9 cellular contexts compared by ENCODE assay signal in the genomic region with DNA sequence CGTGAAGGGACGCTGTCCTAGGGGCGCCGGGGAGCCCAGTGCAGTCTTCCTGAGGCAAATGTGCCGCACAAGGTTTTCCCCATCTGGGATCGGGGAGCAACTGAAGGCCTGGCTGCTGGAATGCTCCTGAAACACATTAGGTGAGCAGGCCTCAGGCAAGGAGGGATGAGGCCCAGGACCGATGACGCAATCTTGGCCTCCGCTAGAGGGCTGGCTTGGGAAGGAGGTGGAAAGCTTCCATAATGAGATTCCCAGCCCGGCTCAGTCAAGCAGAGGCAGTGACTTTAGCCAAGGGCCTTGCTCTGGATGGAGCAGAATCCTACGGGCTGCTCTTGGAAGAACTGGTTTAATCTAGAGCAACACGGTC. TPM values are rescaled to one million over a fixed set of nuclear protein-coding genes. Genes with fewer than 3 reads are reported as not detected.
DNase-seq lines count a peak whose midpoint lies in the region; ATAC-seq and TF ChIP-seq lines count a peak whose summit lies in the region.
"Had no signal": no experiment of that assay in that cellular context is flagged by ENCODE, and none has a peak within 500 bp of the region (broad histone marks: within the 10 kb centered on the region; RNA-seq: fewer than 3 reads in every experiment).

No MANE protein-coding gene starts in this region.

- peaks cover 7% of the 10 kb centered on the region for H3F3A ChIP-seq in smooth muscle cell (ENCODE audit: low read depth)

- POLR2A ChIA-PET in HCT116 (lab: Charles Lee): interaction anchor here (1.4 kb wide), 1 partner anchor 164 kb away, joined by 3 read pairs; the partner anchor contains the start of gene HES1

- CTCF ChIA-PET in HCT116 (lab: Charles Lee): no interaction called here

- RAD21 ChIA-PET in HCT116 (lab: Charles Lee; ENCODE audit: low non-redundant PET in 1 of 2, low total read pairs in 2 of 2, uncharacterized antibody in 2 of 2, unreplicated experiment in 2 of 2): no interaction called here

- H3K4me3 ChIP-seq in HCT116 (replicated peaks in 1 of 2; ENCODE audit: low read depth in 1 of 2, low read length in 2 of 2) (no peak overlapping the region), body of pancreas (no peak overlapping the region), smooth muscle cell (no peak overlapping the region)

- ATAC-seq in HCT116 (no peak), body of pancreas (peak; percentile 17), GM21723 (IDR thresholded peaks at IDR 0.05; ENCODE audit: unreplicated experiment) (no peak), GM19395 (IDR thresholded peaks at IDR 0.05; ENCODE audit: unreplicated experiment) (no peak)

- H3K36me3 ChIP-seq in HCT116 (ENCODE audit: control insufficient read depth in 1 of 2, insufficient read depth in 2 of 2, low read length in 2 of 2) (no peaks in the 10 kb centered on the region), body of pancreas (replicated peaks in 1 of 2; ENCODE audit: insufficient read depth in 1 of 2, low read depth in 2 of 2) (no peaks in the 10 kb centered on the region), smooth muscle cell (ENCODE audit: low read depth) (no peaks in the 10 kb centered on the region)

- H3K27ac ChIP-seq in HCT116 (ENCODE audit: low read depth, low read length): peak overlapping the region; percentile 23; the same call in 1 of the 2 replicates
- peak overlapping the region in 2 of 4 donors; percentile 31 to 44 for H3K27ac ChIP-seq in body of pancreas
- H3K27ac ChIP-seq in smooth muscle cell (ENCODE audit: low read depth): no peak overlapping the region

- intact Hi-C loops in HCT116 (cut with micrococcal nuclease) (no loop called here), body of pancreas (cut with DNase I) (no loop called here)

- H4K20me1 ChIP-seq in HCT116 (ENCODE audit: insufficient read depth) (no peaks in the 10 kb centered on the region), smooth muscle cell (ENCODE audit: low read depth) (no peaks in the 10 kb centered on the region)

- H3K27me3 ChIP-seq in HCT116 (ENCODE audit: insufficient read depth, low read length) (no peaks in the 10 kb centered on the region), body of pancreas (no peaks in the 10 kb centered on the region), smooth muscle cell (ENCODE audit: low read depth) (no peaks in the 10 kb centered on the region)

- WGBS in body of pancreas, 2 donors: 64 to 68% methylated on average over 11 to 12 of the region's 12 CpGs
- 44% methylated on average over 12 of the region's 12 CpGs for WGBS in smooth muscle cell (ENCODE audit: low lambda C conversion rate)

- peak overlapping the region in 3 of 5 donors; percentile 21 to 71 (median 51) for H3K4me3 Mint-ChIP-seq in immature natural killer cell

- H2AFZ ChIP-seq in HCT116 (ENCODE audit: low read depth, low read length, poor library complexity, severe bottlenecking): no peak overlapping the region
- peak overlapping the region; percentile 81 for H2AFZ ChIP-seq in smooth muscle cell (ENCODE audit: low read depth)

- H3K4me1 ChIP-seq in HCT116 (ENCODE audit: control insufficient read depth in 1 of 2, insufficient read depth in 2 of 2, low read length in 2 of 2) (peaks cover 39 to 49% of the 10 kb centered on the region in 2 experiments), body of pancreas (peaks cover 31% of the 10 kb centered on the region), smooth muscle cell (ENCODE audit: low read depth) (peaks cover 11% of the 10 kb centered on the region)

- H3K9me2 ChIP-seq in HCT116 (ENCODE audit: insufficient read depth): no peaks in the 10 kb centered on the region

- H3K9me3 ChIP-seq in HCT116 (ENCODE audit: control insufficient read depth in 1 of 2, insufficient read depth in 1 of 2, low read depth in 1 of 2, low read length in 2 of 2) (no peaks in the 10 kb centered on the region), body of pancreas (no peaks in the 10 kb centered on the region), smooth muscle cell (replicated peaks; ENCODE audit: low read depth) (no peaks in the 10 kb centered on the region)

- no peak overlapping the region for H3K27ac Mint-ChIP-seq in immature natural killer cell

- no TSS peak for BruUV-seq in HCT116 (replicated peaks; lab: Mats Ljungman, UMichigan)

- H3K4me2 ChIP-seq in HCT116 (ENCODE audit: low read length) (no peak overlapping the region), smooth muscle cell (no peak overlapping the region)

- no peaks in the 10 kb centered on the region for H3K36me3 Mint-ChIP-seq in immature natural killer cell

- TF ChIP-seq RAD21 in HCT116 (IDR thresholded peaks at IDR 0.05; ENCODE audit: low read depth): no peak

- H3K4me1 Mint-ChIP-seq in immature natural killer cell: peaks cover 21 to 26% of the 10 kb centered on the region in 2 donors

- no peak for TF ChIP-seq POLR2A in HCT116 (IDR thresholded peaks at IDR 0.05; ENCODE audit: borderline replicate concordance, extremely low read depth, insufficient read depth, insufficient read length)
- TF ChIP-seq POLR2A in body of pancreas (IDR thresholded peaks at IDR 0.05): no peak

- no peak overlapping the region for H3K9ac ChIP-seq in HCT116 (ENCODE audit: low read length)
- no peak overlapping the region for H3K9ac ChIP-seq in smooth muscle cell (ENCODE audit: low read depth)

- peaks cover 4 to 8% (median 6%) of the 10 kb centered on the region in 3 donors for H3K27me3 Mint-ChIP-seq in immature natural killer cell (ENCODE audit: low read depth in 3 of 3)

- TF ChIP-seq CTCF in HCT116 (IDR thresholded peaks at IDR 0.05 in 2 of 3, conservative IDR thresholded peaks at IDR 0.05 in 1 of 3; ENCODE audit: borderline replicate concordance in 1 of 3, insufficient read depth in 1 of 3, low read depth in 2 of 3, low read length in 2 of 3) (no peak), body of pancreas (IDR thresholded peaks at IDR 0.05) (peak in 3 of 7 experiments; percentile 18 to 31 (median 22)), smooth muscle cell (IDR thresholded peaks at IDR 0.05; ENCODE audit: borderline replicate concordance, insufficient read depth, poor library complexity, severe bottlenecking) (peak; percentile 13)

- H3K79me2 ChIP-seq in HCT116 (ENCODE audit: insufficient read depth, low read length): no peaks in the 10 kb centered on the region
- no peaks in the 10 kb centered on the region for H3K79me2 ChIP-seq in smooth muscle cell (ENCODE audit: low read depth)

- DNase-seq in HCT116 (ENCODE audit: low read depth, low spot score) (no peak), body of pancreas (peak; percentile 66 to 82 (median 72)), immature natural killer cell (no peak), smooth muscle cell (lab: John Stamatoyannopoulos, UW; ENCODE audit: unreplicated experiment) (no peak), NCI-H146 treated with DMSO at 0.1 percent for 48 hours (lab: John Stamatoyannopoulos, UW; ENCODE audit: unreplicated experiment) (no peak), SHP77 treated with DMSO at 0.1 percent for 48 hours (lab: John Stamatoyannopoulos, UW) (no peak)

- H3K9me3 Mint-ChIP-seq in immature natural killer cell: peaks cover 0 to 3% (median 0%) of the 10 kb centered on the region in 6 donors

TF ChIP-seq in HCT116, 20 proteins besides CTCF, POLR2A, EP300 and RAD21:
- TF ChIP-seq ZFX (IDR thresholded peaks at IDR 0.05) (peak; percentile 32; the same call in 1 of the 2 replicates), POLR2AphosphoS5 (IDR thresholded peaks at IDR 0.05; ENCODE audit: low read depth, low read length) (no peak), CBX3 (IDR thresholded peaks at IDR 0.05; ENCODE audit: low read depth) (no peak), CEBPB (IDR thresholded peaks at IDR 0.05; ENCODE audit: low read depth) (peak; percentile 93)
TF ChIP-seq in HCT116: peak in this region for 2.

RNA-seq across cellular contexts. Expression of gene CPN2, which starts 50.8 kb away (rescaled TPM):
- total RNA-seq in HCT116 (2021; ENCODE audit: unreplicated experiment): not detected
- 0.03 TPM in 1 of 2 replicates, not detected in the other for polyA plus RNA-seq in HCT116 (2012)
- not detected for total RNA-seq in body of pancreas
- not detected for polyA plus RNA-seq in immature natural killer cell
- 0.13 TPM in 1 of 2 replicates, not detected in the other for total RNA-seq in smooth muscle cell
- not detected in 2 replicates for polyA plus RNA-seq in smooth muscle cell
- polyA plus RNA-seq: neural cell had no signal

Comparison
In these comparisons a context has a peak if more than half of its experiments do, and no peak if none do; other contexts are left out.
1. DNase-seq: peak in body of pancreas (4 of 4); none in HCT116 (single experiment), immature natural killer cell (0 of 3), smooth muscle cell (single experiment), NCI-H146 treated with DMSO at 0.1 percent for 48 hours (single experiment) and SHP77 treated with DMSO at 0.1 percent for 48 hours (single experiment).